16 cellular contexts compared by ENCODE assay signal in genomic region chr9:97773723-97774122, GRCh38.
A peak's percentile ranks its signal among the peaks of the same experiment; 100 is the strongest.
DNase-seq lines count a peak whose midpoint lies in the region; ATAC-seq and TF ChIP-seq lines count a peak whose summit lies in the region.
"Had no signal": no experiment of that assay in that cellular context is flagged by ENCODE, and none has a peak within 500 bp of the region (broad histone marks: within the 10 kb centered on the region; RNA-seq: fewer than 3 reads in every experiment).

No MANE protein-coding gene starts in this region.

- H3K27me3 ChIP-seq in osteoblast (ENCODE audit: insufficient read depth, low read length) = peaks cover 10% of the 10 kb centered on the region
- H3K27me3 ChIP-seq in GM23338 (ENCODE audit: insufficient read depth) = no peaks in the 10 kb centered on the region
- H3K27me3 ChIP-seq: body of pancreas had no signal

- H2AFZ ChIP-seq in osteoblast (ENCODE audit: low read length) = no peak overlapping the region
- no peak overlapping the region for H2AFZ ChIP-seq in GM23338

- no peak overlapping the region for H3K4me3 ChIP-seq in osteoblast (ENCODE audit: insufficient read depth, low read length)
- no peak overlapping the region for H3K4me3 ChIP-seq in GM23338
- H3K4me3 ChIP-seq: body of pancreas, smooth muscle cell had no signal

- H3K4me1 Mint-ChIP-seq in progenitor cell of endocrine pancreas (ENCODE audit: low read depth) (no peaks in the 10 kb centered on the region), GM23338 (peaks cover 21% of the 10 kb centered on the region)
- H3K4me1 Mint-ChIP-seq in activated T-helper 2 cell treated with anti-CD3 and anti-CD28 coated beads, Interferon-gamma antibody, Interleukin-2, Interleukin-4, amounts not matched to agents 10 μg/mL and 5 μg/mL and 100 μg/mL, durations not matched to agents 14 hours and 24 hours and 36 hours (ENCODE audit: low read depth) = no peaks in the 10 kb centered on the region
- H3K4me1 Mint-ChIP-seq: CD4-positive, CD25-positive, alpha-beta regulatory T cell had no signal

- H3K4me1 ChIP-seq in osteoblast (ENCODE audit: insufficient read depth, low read length) = peaks cover 19% of the 10 kb centered on the region
- no peaks in the 10 kb centered on the region for H3K4me1 ChIP-seq in GM23338 (ENCODE audit: insufficient read depth)
- H3K4me1 ChIP-seq: body of pancreas had no signal

- H4K20me1 ChIP-seq in osteoblast (ENCODE audit: insufficient read depth, low read length) (no peaks in the 10 kb centered on the region), GM23338 (replicated peaks; ENCODE audit: insufficient read depth) (no peaks in the 10 kb centered on the region)

- H3K4me2 ChIP-seq in osteoblast (ENCODE audit: insufficient read depth, low read length) (no peak overlapping the region), GM23338 (no peak overlapping the region)
- H3K4me2 ChIP-seq: smooth muscle cell had no signal

- H3K36me3 ChIP-seq in osteoblast (ENCODE audit: insufficient read depth, low read length) = no peaks in the 10 kb centered on the region
- no peaks in the 10 kb centered on the region for H3K36me3 ChIP-seq in GM23338 (ENCODE audit: insufficient read depth)

- H3K9me3 ChIP-seq in osteoblast (ENCODE audit: low read depth, low read length) = peaks cover 3% of the 10 kb centered on the region

- ATAC-seq in esophagus mucosa = peak; percentile 82
- no peak for ATAC-seq in GM23338
- ATAC-seq: body of pancreas had no signal

- CTCF ChIA-PET in RWPE1 (lab: Yijun Ruan, JAX) = interaction anchor here (0.6 kb wide), 1 partner anchor 10 kb away, joined by 3 read pairs; no protein-coding TSS in a partner anchor

- no peaks in the 10 kb centered on the region for H3K36me3 Mint-ChIP-seq in progenitor cell of endocrine pancreas (ENCODE audit: insufficient read depth)
- peaks cover 6% of the 10 kb centered on the region; the same call in 2 of the 3 replicates for H3K36me3 Mint-ChIP-seq in GM23338 (ENCODE audit: low read depth)
- no peaks in the 10 kb centered on the region for H3K36me3 Mint-ChIP-seq in activated T-helper 2 cell treated with anti-CD3 and anti-CD28 coated beads, Interferon-gamma antibody, Interleukin-2, Interleukin-4, amounts not matched to agents 10 μg/mL and 5 μg/mL and 100 μg/mL, durations not matched to agents 14 hours and 24 hours and 36 hours (ENCODE audit: low read depth)
- H3K36me3 Mint-ChIP-seq: CD4-positive, CD25-positive, alpha-beta regulatory T cell had no signal

- POLR2A ChIA-PET in RWPE1 (lab: Yijun Ruan, JAX; ENCODE audit: low non-redundant PET) = no interaction called here

- H3K9me2 ChIP-seq in GM23338 (ENCODE audit: insufficient read depth) = no peaks in the 10 kb centered on the region; the same call in 1 of the 2 replicates

- intact Hi-C loops in activated T-helper 2 cell treated with anti-CD3 and anti-CD28 coated beads, Interferon-gamma antibody, Interleukin-2, Interleukin-4, amounts not matched to agents 10 μg/mL and 5 μg/mL and 100 μg/mL, durations not matched to agents 14 hours and 24 hours and 36 hours (cut with micrococcal nuclease) = no loop called here

- H3K27ac ChIP-seq in RWPE1 = no peak overlapping the region
- H3K27ac ChIP-seq in osteoblast (ENCODE audit: low read depth, low read length) = no peak overlapping the region
- H3K27ac ChIP-seq in GM23338 (ENCODE audit: low read depth) = no peak overlapping the region
- H3K27ac ChIP-seq: body of pancreas had no signal

- H3F3A ChIP-seq in GM23338 (replicated peaks; ENCODE audit: low read depth) = no peaks in the 10 kb centered on the region

- H3K9me3 Mint-ChIP-seq in progenitor cell of endocrine pancreas (ENCODE audit: low read depth) (peaks cover 3% of the 10 kb centered on the region), GM23338 (peaks cover 15% of the 10 kb centered on the region)
- H3K9me3 Mint-ChIP-seq in activated T-helper 2 cell treated with anti-CD3 and anti-CD28 coated beads, Interferon-gamma antibody, Interleukin-2, Interleukin-4, amounts not matched to agents 10 μg/mL and 5 μg/mL and 100 μg/mL, durations not matched to agents 14 hours and 24 hours and 36 hours = peaks cover 9% of the 10 kb centered on the region

- DNase-seq in HCEC 1CT (peak; percentile 9), RWPE1 (ENCODE audit: low spot score) (peak; percentile 79), osteoblast (ENCODE audit: insufficient read length, low spot score, missing footprints) (peak; percentile 81), progenitor cell of endocrine pancreas (ENCODE audit: low spot score, unreplicated experiment) (no peak), GM23338 (ENCODE audit: low spot score) (no peak), activated gamma-delta T cell treated with Interleukin-2 at 50 U/mL for 16 hours (no peak)
- no peak for DNase-seq in activated T-helper 2 cell treated with anti-CD3 and anti-CD28 coated beads, Interferon-gamma antibody, Interleukin-2, Interleukin-4, amounts not matched to agents 10 μg/mL and 5 μg/mL and 100 μg/mL, durations not matched to agents 14 hours and 24 hours and 36 hours (ENCODE audit: low spot score)
- DNase-seq: activated CD4-positive, alpha-beta T cell treated with anti-CD3 and anti-CD28 coated beads, Interleukin-2, amount 50 U/mL, for 1 hour; CD4-positive, CD25-positive, alpha-beta regulatory T cell; H7; mammary epithelial cell; NCI-H2227 treated with DMSO at 0.1 percent for 48 hours; T-helper 1 cell had no signal

- H3K79me2 ChIP-seq in osteoblast (ENCODE audit: insufficient read depth, low read length) (no peaks in the 10 kb centered on the region), GM23338 (replicated peaks; ENCODE audit: insufficient read depth) (no peaks in the 10 kb centered on the region)

- H3K27me3 Mint-ChIP-seq in progenitor cell of endocrine pancreas (peaks cover 15% of the 10 kb centered on the region), GM23338 (ENCODE audit: insufficient read depth, low read depth, poor library complexity) (peaks cover 5% of the 10 kb centered on the region)
- H3K27me3 Mint-ChIP-seq in activated T-helper 2 cell treated with anti-CD3 and anti-CD28 coated beads, Interferon-gamma antibody, Interleukin-2, Interleukin-4, amounts not matched to agents 10 μg/mL and 5 μg/mL and 100 μg/mL, durations not matched to agents 14 hours and 24 hours and 36 hours (ENCODE audit: low read depth) = peaks cover 26% of the 10 kb centered on the region

- TF ChIP-seq CTCF in RWPE1 (conservative IDR thresholded peaks at IDR 0.05; ENCODE audit: low read depth) = no peak
- no peak for TF ChIP-seq CTCF in osteoblast (IDR thresholded peaks at IDR 0.05; ENCODE audit: extremely low read depth, low read depth, low read length)
- TF ChIP-seq CTCF in progenitor cell of endocrine pancreas (IDR thresholded peaks at IDR 0.05; ENCODE audit: unreplicated experiment) = no peak
- no peak for TF ChIP-seq CTCF in GM23338 (conservative IDR thresholded peaks at IDR 0.05; ENCODE audit: low read depth in 2 of 2)

- no peak overlapping the region for H3K4me3 Mint-ChIP-seq in progenitor cell of endocrine pancreas (ENCODE audit: low read depth)
- H3K4me3 Mint-ChIP-seq in GM23338 = no peak overlapping the region
- no peak overlapping the region for H3K4me3 Mint-ChIP-seq in activated T-helper 2 cell treated with anti-CD3 and anti-CD28 coated beads, Interferon-gamma antibody, Interleukin-2, Interleukin-4, amounts not matched to agents 10 μg/mL and 5 μg/mL and 100 μg/mL, durations not matched to agents 14 hours and 24 hours and 36 hours (ENCODE audit: low read depth)
- H3K4me3 Mint-ChIP-seq: CD4-positive, CD25-positive, alpha-beta regulatory T cell had no signal

- no peak overlapping the region for H3K27ac Mint-ChIP-seq in progenitor cell of endocrine pancreas
- H3K27ac Mint-ChIP-seq in GM23338 = no peak overlapping the region
- no peak overlapping the region for H3K27ac Mint-ChIP-seq in activated T-helper 2 cell treated with anti-CD3 and anti-CD28 coated beads, Interferon-gamma antibody, Interleukin-2, Interleukin-4, amounts not matched to agents 10 μg/mL and 5 μg/mL and 100 μg/mL, durations not matched to agents 14 hours and 24 hours and 36 hours
- H3K27ac Mint-ChIP-seq: CD4-positive, CD25-positive, alpha-beta regulatory T cell had no signal

TF ChIP-seq in GM23338, 12 proteins besides CTCF, POLR2A, EP300 and RAD21 (continues in another document):
- TF ChIP-seq, protein P1, sequence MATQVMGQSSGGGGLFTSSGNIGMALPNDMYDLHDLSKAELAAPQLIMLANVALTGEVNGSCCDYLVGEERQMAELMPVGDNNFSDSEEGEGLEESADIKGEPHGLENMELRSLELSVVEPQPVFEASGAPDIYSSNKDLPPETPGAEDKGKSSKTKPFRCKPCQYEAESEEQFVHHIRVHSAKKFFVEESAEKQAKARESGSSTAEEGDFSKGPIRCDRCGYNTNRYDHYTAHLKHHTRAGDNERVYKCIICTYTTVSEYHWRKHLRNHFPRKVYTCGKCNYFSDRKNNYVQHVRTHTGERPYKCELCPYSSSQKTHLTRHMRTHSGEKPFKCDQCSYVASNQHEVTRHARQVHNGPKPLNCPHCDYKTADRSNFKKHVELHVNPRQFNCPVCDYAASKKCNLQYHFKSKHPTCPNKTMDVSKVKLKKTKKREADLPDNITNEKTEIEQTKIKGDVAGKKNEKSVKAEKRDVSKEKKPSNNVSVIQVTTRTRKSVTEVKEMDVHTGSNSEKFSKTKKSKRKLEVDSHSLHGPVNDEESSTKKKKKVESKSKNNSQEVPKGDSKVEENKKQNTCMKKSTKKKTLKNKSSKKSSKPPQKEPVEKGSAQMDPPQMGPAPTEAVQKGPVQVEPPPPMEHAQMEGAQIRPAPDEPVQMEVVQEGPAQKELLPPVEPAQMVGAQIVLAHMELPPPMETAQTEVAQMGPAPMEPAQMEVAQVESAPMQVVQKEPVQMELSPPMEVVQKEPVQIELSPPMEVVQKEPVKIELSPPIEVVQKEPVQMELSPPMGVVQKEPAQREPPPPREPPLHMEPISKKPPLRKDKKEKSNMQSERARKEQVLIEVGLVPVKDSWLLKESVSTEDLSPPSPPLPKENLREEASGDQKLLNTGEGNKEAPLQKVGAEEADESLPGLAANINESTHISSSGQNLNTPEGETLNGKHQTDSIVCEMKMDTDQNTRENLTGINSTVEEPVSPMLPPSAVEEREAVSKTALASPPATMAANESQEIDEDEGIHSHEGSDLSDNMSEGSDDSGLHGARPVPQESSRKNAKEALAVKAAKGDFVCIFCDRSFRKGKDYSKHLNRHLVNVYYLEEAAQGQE (IDR thresholded peaks at IDR 0.05; ENCODE audit: unreplicated experiment) = no peak

Comparison
In these comparisons a context has a peak if more than half of its experiments do, and no peak if none do; other contexts are left out.
1. DNase-seq: peak in HCEC 1CT (single experiment), RWPE1 (single experiment) and osteoblast (single experiment); none in progenitor cell of endocrine pancreas (single experiment), GM23338 (single experiment), activated T-helper 2 cell treated with anti-CD3 and anti-CD28 coated beads, Interferon-gamma antibody, Interleukin-2, Interleukin-4, amounts not matched to agents 10 μg/mL and 5 μg/mL and 100 μg/mL, durations not matched to agents 14 hours and 24 hours and 36 hours (single experiment) and activated gamma-delta T cell treated with Interleukin-2 at 50 U/mL for 16 hours (single experiment).